ENCODE assay signal across 24 cellular contexts in the genomic region with DNA sequence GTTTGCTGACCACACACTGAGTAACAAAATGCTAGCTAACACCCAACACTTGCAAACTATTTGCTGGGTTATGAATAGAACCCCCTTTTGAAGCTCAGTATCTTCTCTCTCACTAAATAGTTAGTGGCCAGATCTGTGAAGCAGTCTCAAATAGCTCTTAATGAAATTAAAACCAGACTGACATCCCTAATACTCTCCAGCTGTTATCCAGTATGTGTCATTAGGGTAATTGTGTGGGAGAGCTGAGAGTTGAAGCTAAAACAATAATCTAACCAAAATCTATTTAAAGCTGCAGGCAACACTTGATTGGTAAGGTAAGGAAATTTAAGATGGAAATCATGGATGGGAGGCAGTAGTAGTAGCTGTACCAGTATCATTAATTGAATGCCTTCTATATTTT.
"Had no signal": no experiment of that assay in that cellular context is flagged by ENCODE, and none has a peak within 500 bp of the region (broad histone marks: within the 10 kb centered on the region; RNA-seq: fewer than 3 reads in every experiment).

No MANE protein-coding gene starts in this region.

- H2AFZ ChIP-seq: hepatocyte had no signal

- H3K36me3 Mint-ChIP-seq: stimulated activated naive B cell treated with anti-CD40 and anti-IgM and Interleukin-4, amounts not matched to agents 10 μg/mL and 1 μg/mL and 100 μg/mL, for 72 hours had no signal

- H3K36me3 ChIP-seq: esophagus squamous epithelium, neutrophil, tibial nerve, upper lobe of right lung, vagina had no signal

- DNase-seq: effector memory CD8-positive, alpha-beta T cell; esophagus squamous epithelium; foreskin melanocyte; head of caudate nucleus; kidney; left cardiac atrium; left ventricle myocardium superior; naive thymus-derived CD8-positive, alpha-beta T cell; psoas muscle; retina; stimulated activated CD4-positive, alpha-beta T cell treated with anti-CD3 and anti-CD28 coated beads, Interleukin-2, amount 100 ng/mL, for 24 hours; stimulated activated CD4-positive, alpha-beta T cell treated with anti-CD3 and anti-CD28 coated beads, Interleukin-4, amount 100 ng/mL, for 4 hours; stimulated activated naive B cell treated with anti-CD40 and anti-IgM and Interleukin-4, amounts not matched to agents 10 μg/mL and 1 μg/mL and 100 μg/mL, for 72 hours; stimulated activated naive CD8-positive, alpha-beta T cell treated with anti-CD3 and anti-CD28 coated beads, Interleukin-15, amount 100 ng/mL, for 72 hours; testis; upper lobe of right lung had no signal

- H3K9me3 ChIP-seq: neutrophil, psoas muscle, testis, upper lobe of right lung, vagina had no signal

- H3K4me1 Mint-ChIP-seq: naive thymus-derived CD8-positive, alpha-beta T cell; stimulated activated naive B cell treated with anti-CD40 and anti-IgM and Interleukin-4, amounts not matched to agents 10 μg/mL and 1 μg/mL and 100 μg/mL, for 72 hours; stimulated activated naive CD8-positive, alpha-beta T cell treated with anti-CD3 and anti-CD28 coated beads, Interleukin-15, amount 100 ng/mL, for 72 hours had no signal

- H3K4me1 ChIP-seq: esophagus squamous epithelium, psoas muscle, testis, tibial nerve, upper lobe of right lung, vagina had no signal

- ATAC-seq: effector memory CD8-positive, alpha-beta T cell; left cardiac atrium; left ventricle myocardium superior; naive thymus-derived CD8-positive, alpha-beta T cell; psoas muscle; sciatic nerve; stimulated activated naive B cell treated with anti-CD40 and anti-IgM and Interleukin-4, amounts not matched to agents 10 μg/mL and 1 μg/mL and 100 μg/mL, for 72 hours; stimulated activated naive CD8-positive, alpha-beta T cell treated with anti-CD3 and anti-CD28 coated beads, Interleukin-15, amount 100 ng/mL, for 72 hours; upper lobe of right lung had no signal

- FAIRE-seq: kidney had no signal

- H3K4me3 ChIP-seq: esophagus squamous epithelium, hepatocyte, lung, psoas muscle, skin epidermis, testis, tibial nerve, upper lobe of right lung, vagina had no signal

- H3K4me2 ChIP-seq: hepatocyte had no signal

- H3K27me3 ChIP-seq: esophagus squamous epithelium, hepatocyte, neutrophil, testis, tibial nerve, upper lobe of right lung, vagina had no signal

- H3K27me3 Mint-ChIP-seq: dendritic cell treated with granulocyte-macrophage colony-stimulating factor and Interleukin-4, amounts not matched to agents 40 ng/mL and 50 ng/mL, for 4 days; stimulated activated naive B cell treated with anti-CD40 and anti-IgM and Interleukin-4, amounts not matched to agents 10 μg/mL and 1 μg/mL and 100 μg/mL, for 72 hours had no signal

- H3K27ac ChIP-seq: esophagus squamous epithelium, hepatocyte, neutrophil, psoas muscle, skin epidermis, testis, tibial nerve, upper lobe of right lung, vagina had no signal

- H3K4me3 Mint-ChIP-seq: dendritic cell treated with granulocyte-macrophage colony-stimulating factor and Interleukin-4, amounts not matched to agents 40 ng/mL and 50 ng/mL, for 4 days; effector memory CD8-positive, alpha-beta T cell; naive thymus-derived CD8-positive, alpha-beta T cell; stimulated activated naive B cell treated with anti-CD40 and anti-IgM and Interleukin-4, amounts not matched to agents 10 μg/mL and 1 μg/mL and 100 μg/mL, for 72 hours; stimulated activated naive CD8-positive, alpha-beta T cell treated with anti-CD3 and anti-CD28 coated beads, Interleukin-15, amount 100 ng/mL, for 72 hours had no signal

- H3K79me2 ChIP-seq: hepatocyte had no signal

- H3K27ac Mint-ChIP-seq: dendritic cell treated with granulocyte-macrophage colony-stimulating factor and Interleukin-4, amounts not matched to agents 40 ng/mL and 50 ng/mL, for 4 days; effector memory CD8-positive, alpha-beta T cell; naive thymus-derived CD8-positive, alpha-beta T cell; stimulated activated naive B cell treated with anti-CD40 and anti-IgM and Interleukin-4, amounts not matched to agents 10 μg/mL and 1 μg/mL and 100 μg/mL, for 72 hours; stimulated activated naive CD8-positive, alpha-beta T cell treated with anti-CD3 and anti-CD28 coated beads, Interleukin-15, amount 100 ng/mL, for 72 hours had no signal
